12 cellular contexts compared by ENCODE assay signal in genomic region chr22:36569999-36570398, GRCh38. TPM values are rescaled to one million over a fixed set of nuclear protein-coding genes. Genes with fewer than 3 reads are reported as not detected.
DNase-seq lines count a peak whose midpoint lies in the region; ATAC-seq and TF ChIP-seq lines count a peak whose summit lies in the region.
"Had no signal": no experiment of that assay in that cellular context is flagged by ENCODE, and none has a peak within 500 bp of the region (broad histone marks: within the 10 kb centered on the region; RNA-seq: fewer than 3 reads in every experiment).

No MANE protein-coding gene starts in this region.

- no peaks in the 10 kb centered on the region for H3K4me1 Mint-ChIP-seq in T-helper 17 cell

- no peak for ATAC-seq in T-helper 17 cell
- ATAC-seq: right cardiac atrium had no signal

- H3K9me3 ChIP-seq in BE2C: no peaks in the 10 kb centered on the region
- no peaks in the 10 kb centered on the region for H3K9me3 ChIP-seq in T-helper 17 cell (ENCODE audit: control insufficient read depth, low read length, poor library complexity, severe bottlenecking)

- TF ChIP-seq CTCF in BE2C (IDR thresholded peaks at IDR 0.05; ENCODE audit: low read depth, low read length) (peak; percentile 63), astrocyte of the spinal cord (IDR thresholded peaks at IDR 0.05; ENCODE audit: low read depth, low read length) (peak; percentile 61)

- H3K4me3 Mint-ChIP-seq in T-helper 17 cell: no peak overlapping the region

- H3K36me3 Mint-ChIP-seq in T-helper 17 cell (ENCODE audit: low read depth): no peaks in the 10 kb centered on the region

- no peaks in the 10 kb centered on the region for H3K4me1 ChIP-seq in BE2C

- H3K36me3 ChIP-seq in BE2C: no peaks in the 10 kb centered on the region

- H3K27me3 ChIP-seq in BE2C: no peaks in the 10 kb centered on the region

- no peak overlapping the region for H3K27ac Mint-ChIP-seq in T-helper 17 cell

- H3K4me3 ChIP-seq in BE2C (ENCODE audit: low read depth, low read length): no peak overlapping the region
- H3K4me3 ChIP-seq in astrocyte of the spinal cord (ENCODE audit: low read depth, low read length): no peak overlapping the region

- in situ Hi-C loops in astrocyte of the spinal cord (cut with HindIII; ENCODE audit: low sequenced_read_pairs): no loop called here

- H3K27me3 Mint-ChIP-seq in T-helper 17 cell: peaks cover 54% of the 10 kb centered on the region

- DNase-seq in BE2C: peak; percentile 56
- DNase-seq in HCEC 1CT: peak; percentile 9
- no peak for DNase-seq in astrocyte of the spinal cord (ENCODE audit: low read depth, low spot score)
- DNase-seq in lung microvascular endothelial cell (ENCODE audit: low read depth in 2 of 2): peak; percentile 41 to 57
- DNase-seq in T-helper 17 cell: no peak
- no peak for DNase-seq in globus pallidus (ENCODE audit: low spot score)
- DNase-seq in HuH-7.5 (ENCODE audit: low spot score): no peak
- no peak for DNase-seq in stimulated activated CD4-positive, alpha-beta T cell treated with anti-CD3 and anti-CD28 coated beads, Interleukin-2, amount 100 ng/mL, for 24 hours
- DNase-seq: activated T-cell treated with anti-CD3 and anti-CD28 coated beads, Interleukin-2, amount 50 U/mL, for 1 hour; kidney; NCI-H2171 treated with DMSO at 0.1 percent for 48 hours; right cardiac atrium had no signal

RNA-seq across cellular contexts. Expression of gene EIF3D, which starts 41.0 kb away (rescaled TPM):
- 612 TPM for polyA plus RNA-seq in BE2C (2012; ENCODE audit: insufficient read depth, insufficient read length, low read depth)
- total RNA-seq in lung microvascular endothelial cell (291 and 317 TPM in 2 replicates), T-helper 17 cell (100 to 1,000 TPM; 231 to 239 TPM)

Comparison
In these comparisons a context has a peak if more than half of its experiments do, and no peak if none do; other contexts are left out.
1. DNase-seq: peak in BE2C (single experiment), HCEC 1CT (single experiment) and lung microvascular endothelial cell (2 of 2); none in astrocyte of the spinal cord (single experiment), T-helper 17 cell (0 of 3), globus pallidus (single experiment), HuH-7.5 (single experiment) and stimulated activated CD4-positive, alpha-beta T cell treated with anti-CD3 and anti-CD28 coated beads, Interleukin-2, amount 100 ng/mL, for 24 hours (0 of 2).